In genomic region chrX:70446380-70447350, GRCh38 we compare ENCODE assay signal across 29 cellular contexts. TPM values are rescaled to one million over a fixed set of nuclear protein-coding genes. Genes with fewer than 3 reads are reported as not detected.
"Had no signal": no experiment of that assay in that cellular context is flagged by ENCODE, and none has a peak within 500 bp of the region (broad histone marks: within the 10 kb centered on the region; RNA-seq: fewer than 3 reads in every experiment).

No MANE protein-coding gene starts in this region.

- H2AFZ ChIP-seq: hepatocyte had no signal

- H3K27ac ChIP-seq: esophagus muscularis mucosa, foreskin keratinocyte, gastroesophageal sphincter, heart left ventricle, hepatocyte, ovary, psoas muscle, sigmoid colon, stomach, tibial artery had no signal

- FAIRE-seq: colon, endothelial cell of umbilical vein, kidney had no signal

- H3K79me2 ChIP-seq: hepatocyte had no signal

- ATAC-seq: foreskin keratinocyte; gastroesophageal sphincter; heart left ventricle; left lobe of liver; natural killer cell; right cardiac atrium; stimulated activated effector memory CD8-positive, alpha-beta T cell treated with anti-CD3 and anti-CD28 coated beads, Interleukin-12 subunit alpha, Interleukin-12 subunit beta, amount 100 ng/mL, for 72 hours had no signal

- H3K4me1 ChIP-seq: foreskin keratinocyte, psoas muscle had no signal

- H3K27me3 ChIP-seq: ovary had no signal

- DNase-seq: effector CD8-positive, alpha-beta T cell; foreskin keratinocyte; heart left ventricle; kidney; natural killer cell; ovary; posterior cingulate gyrus; psoas muscle; right cardiac atrium; sigmoid colon; stimulated activated CD4-positive, alpha-beta T cell treated with anti-CD3 and anti-CD28 coated beads, Interleukin-2, amount 100 ng/mL, for 24 hours; stimulated activated CD4-positive, alpha-beta T cell treated with anti-CD3 and anti-CD28 coated beads, Interleukin-4, amount 100 ng/mL, for 24 hours; stimulated activated naive CD4-positive, alpha-beta T cell treated with Interleukin-2 at 50 U/mL for 16 hours; stomach; tibial artery had no signal

- H3K4me2 ChIP-seq: hepatocyte had no signal

- H3K4me3 ChIP-seq: esophagus muscularis mucosa, gastroesophageal sphincter, heart left ventricle, hepatocyte, lung, ovary, psoas muscle, sigmoid colon, stomach, tibial artery had no signal

- H3K9me3 ChIP-seq: esophagus muscularis mucosa, gastroesophageal sphincter, heart left ventricle, ovary, psoas muscle, sigmoid colon, stomach, tibial artery had no signal

- H3K36me3 ChIP-seq: esophagus muscularis mucosa, gastroesophageal sphincter, heart left ventricle, ovary, sigmoid colon, stomach, tibial artery had no signal

RNA-seq across cellular contexts. Expression of gene GDPD2, which starts 23.6 kb away (rescaled TPM):
- total RNA-seq: epithelial cell of proximal tubule, esophagus muscularis mucosa, fibroblast of lung, heart left ventricle, left lobe of liver, liver, lung, mononuclear cell, natural killer cell, ovary, psoas muscle, right cardiac atrium, sigmoid colon, skeletal muscle tissue, subcutaneous adipose tissue had no signal
- polyA plus RNA-seq: fibroblast of lung, heart left ventricle, liver, lung, ovary, right cardiac atrium had no signal
